In genomic region chr10:86756511-86757109, GRCh38 we compare ENCODE assay signal across 8 cellular contexts. TPM values are rescaled to one million over a fixed set of nuclear protein-coding genes. Genes with fewer than 3 reads are reported as not detected.
DNase-seq lines count a peak whose midpoint lies in the region; ATAC-seq and TF ChIP-seq lines count a peak whose summit lies in the region.

Gene BMPR1A, plus strand, starts transcription at chr10:86756619. Its CDS starts 119,400 bp downstream, at chr10:86876019.

- TF ChIP-seq CTCF in HEK293 (tag by site-specific recombination; IDR thresholded peaks at IDR 0.05) (no peak), lung (IDR thresholded peaks at IDR 0.05; ENCODE audit: control extremely low read depth, extremely low read depth) (no peak), tibial artery (IDR thresholded peaks at IDR 0.05) (no peak)

- peak; percentile 49 to 54 for ATAC-seq in activated CD4-positive, CD25-positive, alpha-beta regulatory T cell treated with anti-CD3 and anti-CD28 coated beads, Interleukin-2, amount 50 U/mL, for 24 hours
- ATAC-seq in lung (ENCODE audit: insufficient read depth, low FRiP score) = peak; percentile 27

- CTCF ChIA-PET in HEK293 (lab: Yijun Ruan, JAX) = interaction anchor here (0.7 to 1.9 kb wide), 5 partner anchors 19 to 143 kb away, joined by 3 to 7 read pairs (median 5); no protein-coding TSS in a partner anchor

- WGBS in lung, 2 donors = 1% methylated on average over 27 to 84 of the region's 85 CpGs

- no peaks in the 10 kb centered on the region for H3K9me3 ChIP-seq in HEK293 (ENCODE audit: control insufficient read depth, insufficient read depth, low read depth, low read length)
- H3K9me3 ChIP-seq in lung (ENCODE audit: control insufficient read depth in 2 of 2, insufficient read depth in 1 of 2, low read length in 1 of 2) = no peaks in the 10 kb centered on the region
- no peaks in the 10 kb centered on the region for H3K9me3 ChIP-seq in tibial artery

- no peak for DNase-seq in activated CD4-positive, CD25-positive, alpha-beta regulatory T cell (lab: John Stamatoyannopoulos, UW)
- DNase-seq in NCI-H146 treated with DMSO at 0.1 percent for 48 hours (lab: John Stamatoyannopoulos, UW; ENCODE audit: unreplicated experiment) = peak; percentile 86
- DNase-seq in lung (ENCODE audit: low spot score) = peak; percentile 84
- peak; percentile 81 to 94 for DNase-seq in tibial artery
- DNase-seq in OCI-M1 (lab: John Stamatoyannopoulos, UW) = no peak

- H3K36me3 ChIP-seq in HEK293 (ENCODE audit: control insufficient read depth in 2 of 2, insufficient read depth in 1 of 2, low read length in 2 of 2) (peaks cover 0 to under 1% of the 10 kb centered on the region in 2 experiments; a peak in 2 of 3 replicates), lung (ENCODE audit: control insufficient read depth in 2 of 2, insufficient read depth in 2 of 2, low read length in 2 of 2) (no peaks in the 10 kb centered on the region), tibial artery (no peaks in the 10 kb centered on the region)

- POLR2A ChIA-PET in HEK293 (lab: Yijun Ruan, JAX) = interaction anchor here (0.6 to 2.5 kb wide), 12 partner anchors 9 to 336 kb away, joined by 3 to 12 read pairs (median 6); no protein-coding TSS in a partner anchor

- H3K4me1 ChIP-seq in HEK293 (ENCODE audit: control insufficient read depth, insufficient read depth, low read length) (0 out of 2 replicates have a peak, but pooled peaks cover 3% of the 10 kb centered on the region), lung (ENCODE audit: control insufficient read depth in 2 of 2, insufficient read depth in 2 of 2, low read length in 2 of 2) (peaks cover 5 to 17% of the 10 kb centered on the region in 2 donors), tibial artery (peaks cover 0 to 52% (median 23%) of the 10 kb centered on the region in 4 donors)

- intact Hi-C loops in tibial artery (cut with DNase I; ENCODE audit: low total_unique reads) = loop anchor here (1.0 kb wide), 1 partner anchor 45 kb away; no protein-coding TSS in a partner anchor

- peak within 1 kb of the TSS; percentile 99 for H3K27ac ChIP-seq in HEK293 (ENCODE audit: extremely low read depth, low read depth, low read length)
- peak within 1 kb of the TSS; percentile 91 for H3K27ac ChIP-seq in cingulate gyrus (ENCODE audit: low read depth, low read length)
- H3K27ac ChIP-seq in lung (ENCODE audit: low read depth in 1 of 2, low read length in 1 of 2) = peak within 1 kb of the TSS; percentile 98 to 99
- peak within 1 kb of the TSS; percentile 98 to 99 for H3K27ac ChIP-seq in tibial artery

- H3K27me3 ChIP-seq in lung (ENCODE audit: control insufficient read depth, insufficient read depth) (no peaks in the 10 kb centered on the region), tibial artery (no peaks in the 10 kb centered on the region)

- peak within 1 kb of the TSS; percentile 80 for H3K4me3 ChIP-seq in HEK293 (ENCODE audit: low read depth, low read length)
- H3K4me3 ChIP-seq in lung = peak within 1 kb of the TSS; percentile 78
- peak within 1 kb of the TSS; percentile 58 to 83 for H3K4me3 ChIP-seq in tibial artery

TF ChIP-seq in HEK293, 187 proteins besides CTCF, POLR2A, EP300 and RAD21:
- no peak for TF ChIP-seq ZNF138 (tag by site-specific recombination; IDR thresholded peaks at IDR 0.05; ENCODE audit: borderline replicate concordance)
- peak; percentile 70 for TF ChIP-seq IKZF3 (tag by site-specific recombination; IDR thresholded peaks at IDR 0.05)
- TF ChIP-seq SP7 (tag by site-specific recombination; IDR thresholded peaks at IDR 0.05) = no peak
- TF ChIP-seq ZNF324 (tag by site-specific recombination; IDR thresholded peaks at IDR 0.05) = no peak
- TF ChIP-seq ZBTB11 (tag by site-specific recombination; conservative IDR thresholded peaks at IDR 0.05; ENCODE audit: low read depth) = no peak
- TF ChIP-seq ZNF677 (tag by site-specific recombination; IDR thresholded peaks at IDR 0.05) = 0 out of 2 replicates have a peak, but pooled peaks have one; percentile 44
- TF ChIP-seq ZBTB26 (tag by site-specific recombination; optimal IDR thresholded peaks at IDR 0.05) = peak; percentile 37
- peak; percentile 59; the same call in 1 of the 2 replicates for TF ChIP-seq ZSCAN30 (tag by site-specific recombination; IDR thresholded peaks at IDR 0.05)
- peak; percentile 51 for TF ChIP-seq SP2 (tag by site-specific recombination; IDR thresholded peaks at IDR 0.05)
- 0 out of 2 replicates have a peak, but pooled peaks have one; percentile 45 for TF ChIP-seq GFI1B (tag by site-specific recombination; IDR thresholded peaks at IDR 0.05)
- no peak for TF ChIP-seq ZNF211 (tag by site-specific recombination; IDR thresholded peaks at IDR 0.05; ENCODE audit: low read depth)

RNA-seq across cellular contexts. Expression of gene BMPR1A, which starts in this region (rescaled TPM):
- 10 to 100 TPM; 29.9 to 66.2 TPM for total RNA-seq in lung
- polyA plus RNA-seq in lung = 1 to 10 TPM; 3.8 to 9.6 TPM

Comparison
In these comparisons a context has a peak if more than half of its experiments do, and no peak if none do; other contexts are left out.
1. DNase-seq: peak in NCI-H146 treated with DMSO at 0.1 percent for 48 hours (single experiment), lung (single experiment) and tibial artery (2 of 2); none in activated CD4-positive, CD25-positive, alpha-beta regulatory T cell (0 of 4) and OCI-M1 (single experiment).
2. Peak in every context shown above with its lines, with median percentiles within 50 percentile points of each other: H3K27ac ChIP-seq and H3K4me3 ChIP-seq.